Comparison of ENCODE assay signal across 8 cellular contexts in genomic region chr15:88620995-88621772, GRCh38. TPM values are rescaled to one million over a fixed set of nuclear protein-coding genes. Genes with fewer than 3 reads are reported as not detected.
DNase-seq lines count a peak whose midpoint lies in the region; ATAC-seq and TF ChIP-seq lines count a peak whose summit lies in the region.

TSS of gene AEN (plus strand) at chr15:88621340. CDS start at chr15:88626210, 4,870 bp downstream.

- ATAC-seq in GM18499 (IDR thresholded peaks at IDR 0.05; ENCODE audit: insufficient read depth, unreplicated experiment): peak; percentile 81
- ATAC-seq in HG02938 (IDR thresholded peaks at IDR 0.05; ENCODE audit: unreplicated experiment): peak; percentile 89
- ATAC-seq in left cardiac atrium: peak; percentile 97 to 99

- H3K27me3 Mint-ChIP-seq in T-helper 1 cell treated with Interleukin-12 subunit alpha and Interleukin-12 subunit beta and Interleukin-4 antibody, amounts not matched to agents 30 μg/mL and 1 μg/mL, for 36 hours (ENCODE audit: low read depth): no peaks in the 10 kb centered on the region
- H3K27me3 Mint-ChIP-seq in progenitor cell of endocrine pancreas: no peaks in the 10 kb centered on the region

- H3K4me3 ChIP-seq in urinary bladder (ENCODE audit: low read depth, low read length): peak within 1 kb of the TSS; percentile 73

- peaks cover 16% of the 10 kb centered on the region for H3K36me3 Mint-ChIP-seq in T-helper 1 cell treated with Interleukin-12 subunit alpha and Interleukin-12 subunit beta and Interleukin-4 antibody, amounts not matched to agents 30 μg/mL and 1 μg/mL, for 36 hours (ENCODE audit: low read depth)
- H3K36me3 Mint-ChIP-seq in progenitor cell of endocrine pancreas (ENCODE audit: insufficient read depth): no peaks in the 10 kb centered on the region

- H3K4me3 Mint-ChIP-seq in T-helper 1 cell treated with Interleukin-12 subunit alpha and Interleukin-12 subunit beta and Interleukin-4 antibody, amounts not matched to agents 30 μg/mL and 1 μg/mL, for 36 hours: peak within 1 kb of the TSS; percentile 95
- peak within 1 kb of the TSS; percentile 87 for H3K4me3 Mint-ChIP-seq in progenitor cell of endocrine pancreas (ENCODE audit: low read depth)

- H3K27ac Mint-ChIP-seq in T-helper 1 cell treated with Interleukin-12 subunit alpha and Interleukin-12 subunit beta and Interleukin-4 antibody, amounts not matched to agents 30 μg/mL and 1 μg/mL, for 36 hours: peak within 1 kb of the TSS; percentile 97
- peak within 1 kb of the TSS; percentile 88 for H3K27ac Mint-ChIP-seq in progenitor cell of endocrine pancreas

- H3K4me1 ChIP-seq in urinary bladder (ENCODE audit: insufficient read depth): no peaks in the 10 kb centered on the region

- intact Hi-C loops in left cardiac atrium (cut with DNase I): loop anchor here in 1 of 2 donors (10.0 kb wide), 1 partner anchor 274 kb away; the partner anchor contains the start of gene HAPLN3

- peaks cover 33% of the 10 kb centered on the region for H3K4me1 Mint-ChIP-seq in T-helper 1 cell treated with Interleukin-12 subunit alpha and Interleukin-12 subunit beta and Interleukin-4 antibody, amounts not matched to agents 30 μg/mL and 1 μg/mL, for 36 hours (ENCODE audit: low read depth)
- H3K4me1 Mint-ChIP-seq in progenitor cell of endocrine pancreas (ENCODE audit: low read depth): peaks cover 30% of the 10 kb centered on the region

- H3K36me3 ChIP-seq in urinary bladder (ENCODE audit: insufficient read depth): no peaks in the 10 kb centered on the region

- TF ChIP-seq CTCF in progenitor cell of endocrine pancreas (IDR thresholded peaks at IDR 0.05; ENCODE audit: unreplicated experiment): peak; percentile 8

- peak; percentile 81 for DNase-seq in NCI-H1694 treated with DMSO at 0.1 percent for 48 hours (lab: John Stamatoyannopoulos, UW)
- DNase-seq in amniotic epithelial cell (ENCODE audit: low read depth): peak; percentile 91
- peak; percentile 97 for DNase-seq in left cardiac atrium
- peak; percentile 90 for DNase-seq in progenitor cell of endocrine pancreas (ENCODE audit: low spot score, unreplicated experiment)

- WGBS in urinary bladder: under 1% methylated on average over 71 of the region's 71 CpGs

- H3K27ac ChIP-seq in urinary bladder (ENCODE audit: low read depth): peak within 1 kb of the TSS; percentile 59

- no peaks in the 10 kb centered on the region for H3K9me3 Mint-ChIP-seq in T-helper 1 cell treated with Interleukin-12 subunit alpha and Interleukin-12 subunit beta and Interleukin-4 antibody, amounts not matched to agents 30 μg/mL and 1 μg/mL, for 36 hours
- no peaks in the 10 kb centered on the region for H3K9me3 Mint-ChIP-seq in progenitor cell of endocrine pancreas (ENCODE audit: low read depth)

RNA-seq across cellular contexts. Expression of gene AEN, which starts in this region (rescaled TPM):
- total RNA-seq in left cardiac atrium (10 to 100 TPM in 1 of 2 donors, 1 to 10 TPM in 1; 9.9 to 15.4 TPM), progenitor cell of endocrine pancreas (28.2 and 31.1 TPM in 2 replicates), urinary bladder (5.4 TPM)
- polyA plus RNA-seq in urinary bladder: 9.3 TPM

Comparison
In these comparisons a context has a peak if more than half of its experiments do, and no peak if none do; other contexts are left out.
1. Peak in every context shown above with its lines: DNase-seq, ATAC-seq, H3K4me3 ChIP-seq and H3K27ac ChIP-seq.